Comparison of ENCODE assay signal across 23 cellular contexts in genomic region chr6:85421963-85422362, GRCh38. TPM values are rescaled to one million over a fixed set of nuclear protein-coding genes. Genes with fewer than 3 reads are reported as not detected.
A peak's percentile ranks its signal among the peaks of the same experiment; 100 is the strongest.
DNase-seq lines count a peak whose midpoint lies in the region; ATAC-seq and TF ChIP-seq lines count a peak whose summit lies in the region.
"Had no signal": no experiment of that assay in that cellular context is flagged by ENCODE, and none has a peak within 500 bp of the region (broad histone marks: within the 10 kb centered on the region; RNA-seq: fewer than 3 reads in every experiment).

No MANE protein-coding gene starts in this region.

- no peak for TF ChIP-seq CTCF in AG04449 (IDR thresholded peaks at IDR 0.05; ENCODE audit: insufficient read depth, low read length, missing control alignments)
- no peak for TF ChIP-seq CTCF in IMR-90 (conservative IDR thresholded peaks at IDR 0.05; ENCODE audit: low read depth, low read length)
- no peak for TF ChIP-seq CTCF in astrocyte of the spinal cord (IDR thresholded peaks at IDR 0.05; ENCODE audit: low read depth, low read length)

- no peak overlapping the region for H3K56ac ChIP-seq in IMR-90 (ENCODE audit: extremely low read depth, insufficient read depth, low read length)

- no peak overlapping the region for H3K4me3 Mint-ChIP-seq in naive thymus-derived CD8-positive, alpha-beta T cell
- H3K4me3 Mint-ChIP-seq: activated CD8-positive, alpha-beta T cell treated with anti-CD3 and anti-CD28 coated beads for 36 hours; activated naive CD4-positive, alpha-beta T cell treated with anti-CD3 and anti-CD28 coated beads for 36 hours; activated T-cell treated with anti-CD3 and anti-CD28 coated beads, Interleukin-2, amount 50 U/mL, for 4 hours; CD4-positive, alpha-beta T cell; H9 had no signal

- H3K4me1 ChIP-seq in IMR-90 (ENCODE audit: control insufficient read depth, insufficient read depth, low read length): peaks cover 28% of the 10 kb centered on the region
- H3K4me1 ChIP-seq: colonic mucosa, lower lobe of right lung, Peyer's patch, right atrium auricular region had no signal

- ATAC-seq in IMR-90 (ENCODE audit: low read depth): peak; percentile 59
- ATAC-seq in GM18873 (IDR thresholded peaks at IDR 0.05; ENCODE audit: low FRiP score, unreplicated experiment): no peak
- ATAC-seq in HG02870 (IDR thresholded peaks at IDR 0.05; ENCODE audit: unreplicated experiment): no peak
- ATAC-seq in naive thymus-derived CD8-positive, alpha-beta T cell: no peak
- ATAC-seq: activated CD8-positive, alpha-beta T cell treated with anti-CD3 and anti-CD28 coated beads for 36 hours; activated T-cell treated with anti-CD3 and anti-CD28 coated beads, Interleukin-2, amount 50 U/mL, for 4 hours; lower lobe of right lung had no signal

- in situ Hi-C loops in IMR-90 (cut with MboI; ENCODE audit: low sequenced_read_pairs) (no loop called here), astrocyte of the spinal cord (cut with HindIII; ENCODE audit: low sequenced_read_pairs) (no loop called here)

- peak overlapping the region; percentile 21 for H2AK5ac ChIP-seq in IMR-90 (ENCODE audit: low read depth, low read length)

- peak overlapping the region; percentile 58 for H2BK120ac ChIP-seq in IMR-90 (ENCODE audit: low read depth, low read length)

- peak overlapping the region; percentile 64 for H3K14ac ChIP-seq in IMR-90 (replicated peaks; ENCODE audit: low read depth, low read length)

- H3K27ac Mint-ChIP-seq in naive thymus-derived CD8-positive, alpha-beta T cell: peak overlapping the region in 5 of 10 donors; percentile 41 to 76 (median 63)
- H3K27ac Mint-ChIP-seq: activated CD8-positive, alpha-beta T cell treated with anti-CD3 and anti-CD28 coated beads for 36 hours; activated naive CD4-positive, alpha-beta T cell treated with anti-CD3 and anti-CD28 coated beads for 36 hours; CD4-positive, alpha-beta T cell had no signal

- H2BK15ac ChIP-seq in IMR-90 (ENCODE audit: low read depth, low read length): peak overlapping the region; percentile 43; the same call in 1 of the 3 replicates

- H2BK20ac ChIP-seq in IMR-90 (ENCODE audit: low read depth, low read length): peak overlapping the region; percentile 79; the same call in 1 of the 2 replicates

- TF ChIP-seq POLR2A in IMR-90 (IDR thresholded peaks at IDR 0.05; ENCODE audit: low read depth, low read length): no peak

- 0 out of 2 replicates have a peak overlapping the region, but pooled peaks have one; percentile 3 for H4K5ac ChIP-seq in IMR-90 (ENCODE audit: low read depth, low read length)

- no peaks in the 10 kb centered on the region for H3K36me3 ChIP-seq in IMR-90 (ENCODE audit: control insufficient read depth, insufficient read depth, low read length)
- H3K36me3 ChIP-seq: colonic mucosa, lower lobe of right lung, Peyer's patch, right atrium auricular region had no signal

- H2AK9ac ChIP-seq in IMR-90 (replicated peaks; ENCODE audit: low read depth, low read length, poor library complexity): no peak overlapping the region

- dilution Hi-C loops in IMR-90 (cut with HindIII; ENCODE audit: low sequenced_read_pairs, unreplicated experiment): no loop called here

- DNase-seq in AG04449 (ENCODE audit: low read depth, low spot score) (peak; percentile 87), IMR-90 (peak; percentile 77), astrocyte of the spinal cord (ENCODE audit: low read depth, low spot score) (peak; percentile 53), kidney tubule cell (ENCODE audit: low spot score) (peak; percentile 64), Kasumi-1 (lab: John Stamatoyannopoulos, UW) (no peak)
- DNase-seq in naive thymus-derived CD8-positive, alpha-beta T cell: no peak
- DNase-seq: activated CD8-positive, alpha-beta T cell treated with anti-CD3 and anti-CD28 coated beads for 36 hours; activated naive CD4-positive, alpha-beta T cell treated with anti-CD3 and anti-CD28 coated beads for 36 hours; activated T-cell treated with anti-CD3 and anti-CD28 coated beads, Interleukin-2, amount 50 U/mL, for 4 hours; CD4-positive, alpha-beta T cell; colonic mucosa; DMS153; H9; hippocampal formation; lower lobe of right lung; NCI-H524; occipital lobe; Peyer's patch; T1000; testis had no signal

- H3K4me3 ChIP-seq in AG04449 (ENCODE audit: low read depth, low read length): no peak overlapping the region
- H3K4me3 ChIP-seq in IMR-90 (ENCODE audit: insufficient read depth, low read depth, low read length): no peak overlapping the region
- H3K4me3 ChIP-seq in astrocyte of the spinal cord (ENCODE audit: low read depth, low read length): no peak overlapping the region
- H3K4me3 ChIP-seq: colonic mucosa, lower lobe of right lung, Peyer's patch, right atrium auricular region, testis had no signal

- intact Hi-C loops in IMR-90 (cut with micrococcal nuclease): loop anchor here (2.0 kb wide), 2 partner anchors 15 to 27 kb away; no protein-coding TSS in a partner anchor

- H3K4me1 Mint-ChIP-seq in naive thymus-derived CD8-positive, alpha-beta T cell: peaks cover 12 to 27% (median 25%) of the 10 kb centered on the region in 4 donors
- H3K4me1 Mint-ChIP-seq: H9 had no signal

- peak overlapping the region; percentile 1 for H2AFZ ChIP-seq in IMR-90 (replicated peaks; ENCODE audit: low read length, poor library complexity)

- peak overlapping the region; percentile 44 for H3K4ac ChIP-seq in IMR-90 (ENCODE audit: low read depth, low read length)

- peak overlapping the region; percentile 0; the same call in 1 of the 2 replicates for H3K18ac ChIP-seq in IMR-90 (ENCODE audit: low read depth, low read length)

- H3K9ac ChIP-seq in IMR-90 (ENCODE audit: low read depth, low read length): 0 out of 2 replicates have a peak overlapping the region, but pooled peaks have one; percentile 0

- H3K27ac ChIP-seq in IMR-90 (ENCODE audit: insufficient read depth, low read length): peak overlapping the region; percentile 66
- H3K27ac ChIP-seq: colonic mucosa, lower lobe of right lung, Peyer's patch, right atrium auricular region had no signal

- peaks cover 0 to 11% (median 8%) of the 10 kb centered on the region in 3 donors for H3K36me3 Mint-ChIP-seq in naive thymus-derived CD8-positive, alpha-beta T cell

- H3K79me1 ChIP-seq in IMR-90 (ENCODE audit: low read depth in 1 of 2, low read length in 2 of 2): peaks cover 4 to 7% of the 10 kb centered on the region in 2 experiments; a peak in 1 of 4 replicates

- TF ChIP-seq RAD21 in IMR-90 (IDR thresholded peaks at IDR 0.05; ENCODE audit: low read length): no peak

- WGBS in IMR-90 (ENCODE audit: extremely low coverage in 2 of 2, insufficient read length in 1 of 2), 2 experiments: no CpG with 5 or more reads among the region's 2 CpGs

- POLR2A ChIA-PET in AG04449 (lab: Yijun Ruan, JAX): interaction anchor here (0.9 to 2.8 kb wide), 4 partner anchors 18 to 42 kb away, joined by 3 to 16 read pairs (median 10); partner anchors contain the start of gene NT5E
- POLR2A ChIA-PET in IMR-90 (lab: Charles Lee; ENCODE audit: unreplicated experiment): interaction anchor here (0.6 kb wide), 1 partner anchor 24 kb away, joined by 3 read pairs; no protein-coding TSS in a partner anchor
- POLR2A ChIA-PET in naive thymus-derived CD8-positive, alpha-beta T cell (lab: Charles Lee): interaction anchor here (1.0 to 1.4 kb wide), 2 partner anchors 22 to 23 kb away, joined by 3 read pairs; no protein-coding TSS in a partner anchor

- H3K9me1 ChIP-seq in IMR-90 (ENCODE audit: insufficient read depth, low read length): peaks cover 10% of the 10 kb centered on the region

- H4K8ac ChIP-seq in IMR-90 (ENCODE audit: low read depth in 2 of 2, low read length in 2 of 2): peak overlapping the region; percentile 59 to 71; a peak in 3 of 4 replicates

- peaks cover 2% of the 10 kb centered on the region; the same call in 1 of the 2 replicates for H3K9me3 ChIP-seq in IMR-90 (ENCODE audit: control insufficient read depth, insufficient read depth, low read length)
- H3K9me3 ChIP-seq: colonic mucosa, testis had no signal

- H2BK5ac ChIP-seq in IMR-90 (ENCODE audit: low read depth, low read length, poor library complexity, severe bottlenecking): peak overlapping the region; percentile 51

- H3K9me3 Mint-ChIP-seq in naive thymus-derived CD8-positive, alpha-beta T cell: peaks cover 3 to 13% (median 8%) of the 10 kb centered on the region in 9 donors

- H4K20me1 ChIP-seq in IMR-90 (ENCODE audit: insufficient read depth, low read length): no peaks in the 10 kb centered on the region

- H3K27me3 ChIP-seq in IMR-90 (ENCODE audit: control insufficient read depth, insufficient read depth, low read length): no peaks in the 10 kb centered on the region
- H3K27me3 ChIP-seq: colonic mucosa, Peyer's patch, right atrium auricular region, testis had no signal

- no TSS peak for BruUV-seq in IMR-90 (replicated peaks; lab: Mats Ljungman, UMichigan)

- no peaks in the 10 kb centered on the region for H3K27me3 Mint-ChIP-seq in naive thymus-derived CD8-positive, alpha-beta T cell
- H3K27me3 Mint-ChIP-seq: activated CD8-positive, alpha-beta T cell treated with anti-CD3 and anti-CD28 coated beads for 36 hours; CD4-positive, alpha-beta T cell had no signal

- peak overlapping the region; percentile 58; the same call in 1 of the 2 replicates for H4K91ac ChIP-seq in IMR-90 (ENCODE audit: insufficient read depth, low read depth, low read length)

- H3K23ac ChIP-seq in IMR-90 (ENCODE audit: low read depth, low read length): peak overlapping the region; percentile 7; the same call in 1 of the 2 replicates

- CTCF ChIA-PET in AG04449 (lab: Yijun Ruan, JAX): interaction anchor here (1.2 to 3.6 kb wide), 5 partner anchors 10 to 67 kb away, joined by 5 to 18 read pairs (median 7); partner anchors contain the start of gene NT5E
- CTCF ChIA-PET in IMR-90 (lab: Yijun Ruan, JAX): interaction anchor here (0.9 to 1.4 kb wide), 2 partner anchors 10 to 61 kb away, joined by 3 read pairs; no protein-coding TSS in a partner anchor

- no peak overlapping the region for H3K4me2 ChIP-seq in IMR-90 (ENCODE audit: low read depth, low read length)

TF ChIP-seq in IMR-90, 13 proteins besides CTCF, POLR2A, EP300 and RAD21 (continues in another document):
- TF ChIP-seq MAFK (IDR thresholded peaks at IDR 0.05; ENCODE audit: low read depth, low read length) (no peak), SMC3 (IDR thresholded peaks at IDR 0.05; ENCODE audit: low read depth, low read length) (no peak), MAZ (IDR thresholded peaks at IDR 0.05; ENCODE audit: borderline replicate concordance, low read depth, low read length) (no peak), CHD1 (IDR thresholded peaks at IDR 0.05; ENCODE audit: low read depth, low read length) (no peak)

RNA-seq across cellular contexts. Expression of gene NT5E, which starts 27.9 kb away (rescaled TPM):
- total RNA-seq in IMR-90 (2012; rRNA removed): 280 and 281 TPM in 2 replicates
- polyA plus RNA-seq in IMR-90 (2012; rRNA removed): 153 and 178 TPM in 2 replicates
- 55.3 and 126 TPM in 2 replicates for polyA plus RNA-seq in IMR-90 (2012; cell fraction: cytosol; rRNA removed)
- 66.2 and 102 TPM in 2 replicates for polyA plus RNA-seq in IMR-90 (2012; cell fraction: nucleus; rRNA removed; ENCODE audit: low replicate concordance)
- total RNA-seq in naive thymus-derived CD8-positive, alpha-beta T cell: 10 to 100 TPM; 56.5 to 57.3 TPM
- polyA plus RNA-seq in naive thymus-derived CD8-positive, alpha-beta T cell: 100 to 1,000 TPM in 2 of 3 donors, 10 to 100 TPM in 1; 77.7 to 128 (median 103) TPM

Comparison
In these comparisons a context has a peak if more than half of its experiments do, and no peak if none do; other contexts are left out.
1. DNase-seq: peak in AG04449 (single experiment), IMR-90 (single experiment), astrocyte of the spinal cord (single experiment) and kidney tubule cell (single experiment); none in naive thymus-derived CD8-positive, alpha-beta T cell (0 of 10) and Kasumi-1 (0 of 2).